In the genomic region with DNA sequence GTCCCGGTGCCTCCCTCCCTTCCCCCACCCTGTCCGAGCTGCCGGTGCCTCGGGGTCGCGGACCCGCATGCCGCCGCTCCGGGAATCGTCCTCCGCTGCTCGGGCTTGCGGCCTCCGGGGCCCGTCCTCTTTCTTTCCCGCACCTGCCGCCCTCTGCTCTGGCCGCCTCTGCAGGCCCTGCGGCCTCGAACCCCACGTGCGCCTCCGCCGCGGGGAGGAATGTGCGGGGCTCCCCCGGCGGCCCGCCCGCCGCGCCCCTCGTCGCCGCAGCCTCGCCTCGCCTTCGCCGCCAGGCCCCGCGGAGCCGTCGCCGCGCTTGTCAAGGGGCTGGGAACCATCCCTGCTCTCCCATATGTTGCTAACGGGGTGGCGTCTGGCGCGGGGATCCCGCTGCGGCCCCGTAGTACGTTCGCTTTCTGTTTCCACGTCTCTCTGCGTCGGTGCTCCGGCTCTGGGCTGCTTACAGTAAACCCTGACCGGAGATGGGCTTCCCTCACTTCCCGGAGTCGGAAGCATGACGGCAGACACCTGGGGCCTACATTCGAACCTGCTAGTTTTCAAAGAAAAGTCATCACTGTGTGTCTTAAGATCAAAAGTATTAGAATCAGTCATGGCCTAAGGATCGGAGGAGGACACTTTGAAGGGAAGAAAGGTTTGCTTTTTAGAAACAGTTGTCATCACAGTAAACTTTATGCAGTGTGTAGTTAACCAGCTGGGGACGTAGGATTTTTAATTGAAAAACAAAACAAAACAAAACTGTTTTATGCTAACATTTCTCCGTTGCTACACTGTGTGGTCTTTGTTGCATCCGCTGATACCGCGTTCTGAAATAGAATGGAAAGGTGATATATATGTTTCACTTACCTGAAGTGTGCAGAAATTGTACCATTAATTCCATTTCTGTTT, we compare ENCODE assay signal across 8 cellular contexts.
DNase-seq lines count a peak whose midpoint lies in the region; ATAC-seq, FAIRE-seq and TF ChIP-seq lines count a peak whose summit lies in the region.

No MANE protein-coding gene starts in this region.

- H3K27me3 ChIP-seq in foreskin keratinocyte (no peaks in the 10 kb centered on the region), neutrophil (no peaks in the 10 kb centered on the region)

- no peak for FAIRE-seq in RCC 7860 (lab: Jason Lieb, UNC)

- H3K4me1 ChIP-seq in foreskin keratinocyte (peaks cover 15% of the 10 kb centered on the region), neutrophil (ENCODE audit: control insufficient read depth in 1 of 2, insufficient read depth in 1 of 2, low read depth in 1 of 2, low read length in 1 of 2) (peaks cover 22 to 34% of the 10 kb centered on the region in 2 experiments)

- H3K27ac ChIP-seq in foreskin keratinocyte (peak overlapping the region; percentile 97), neutrophil (peak overlapping the region; percentile 94)

- H3K4me3 ChIP-seq in neutrophil (ENCODE audit: low read depth in 1 of 2, low read length in 1 of 2) = peak overlapping the region; percentile 78 to 83

- no peak for TF ChIP-seq CTCF in foreskin keratinocyte (conservative IDR thresholded peaks at IDR 0.05)
- TF ChIP-seq CTCF in neutrophil (IDR thresholded peaks at IDR 0.05) = no peak

- peak; percentile 70 for DNase-seq in COLO668 (lab: John Stamatoyannopoulos, UW; ENCODE audit: unreplicated experiment)
- peak; percentile 41 for DNase-seq in RCC 7860 (ENCODE audit: low spot score)
- peak; percentile 38 for DNase-seq in activated gamma-delta T cell (lab: John Stamatoyannopoulos, UW)
- peak; percentile 32 to 59 for DNase-seq in foreskin keratinocyte
- DNase-seq in superior temporal gyrus (ENCODE audit: extremely low spot score) = peak; percentile 67

- no peaks in the 10 kb centered on the region for H3K9me3 ChIP-seq in neutrophil

- ATAC-seq in GM19438 (IDR thresholded peaks at IDR 0.05; ENCODE audit: low read depth, unreplicated experiment) = peak; percentile 55
- ATAC-seq in HG03565 (IDR thresholded peaks at IDR 0.05; ENCODE audit: unreplicated experiment) = peak; percentile 31
- peak; percentile 57 for ATAC-seq in foreskin keratinocyte

- H3K36me3 ChIP-seq in neutrophil = no peaks in the 10 kb centered on the region

Comparison
In these comparisons a context has a peak if more than half of its experiments do, and no peak if none do; other contexts are left out.
1. Peak in every context shown above with its lines: DNase-seq, ATAC-seq, H3K4me3 ChIP-seq and H3K27ac ChIP-seq.